ENCODE assay signal across 7 cellular contexts in the genomic region with DNA sequence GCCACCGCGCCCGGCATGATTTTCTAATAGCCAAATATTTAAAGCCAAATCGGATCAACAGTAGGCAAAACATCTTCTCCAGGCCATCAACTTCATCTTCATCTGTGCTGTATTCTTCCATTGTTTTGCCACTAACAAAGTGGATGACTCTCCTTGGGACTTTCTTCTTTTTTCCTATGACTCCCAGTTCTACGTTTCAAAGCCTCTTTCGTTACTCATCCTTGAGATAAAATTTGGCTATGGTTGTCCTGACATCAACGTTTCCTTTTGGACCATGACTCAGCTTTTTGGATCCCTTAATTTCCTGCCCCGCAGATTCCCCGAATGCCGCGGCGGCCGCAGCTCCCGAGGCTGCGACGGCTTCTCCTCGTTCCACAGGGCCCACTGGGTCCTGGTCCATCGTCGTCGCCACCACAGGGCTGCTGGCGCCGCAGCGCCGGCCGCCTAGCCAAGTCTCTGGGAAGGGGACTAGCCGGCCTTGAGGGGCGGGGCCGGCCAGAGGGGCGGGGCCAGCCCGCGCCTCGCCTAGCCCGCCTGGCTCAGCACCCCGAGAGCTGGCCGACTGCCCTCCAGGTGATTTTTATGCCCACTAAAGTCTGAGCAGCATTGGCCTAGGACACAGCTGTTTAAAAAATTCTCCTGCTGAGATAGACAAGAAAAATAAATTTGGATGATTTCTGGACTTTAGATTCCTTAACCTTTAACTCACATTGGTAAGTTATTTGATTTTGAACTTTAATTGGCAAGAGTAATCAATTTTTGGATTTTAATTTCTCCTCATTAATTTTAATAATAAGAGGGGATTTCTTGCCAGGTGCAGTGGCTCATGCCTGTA.
DNase-seq lines count a peak whose midpoint lies in the region; ATAC-seq, FAIRE-seq and TF ChIP-seq lines count a peak whose summit lies in the region.

No MANE protein-coding gene starts in this region.

- no peaks in the 10 kb centered on the region for H3K27me3 ChIP-seq in small intestine (ENCODE audit: control insufficient read depth in 2 of 2, insufficient read depth in 2 of 2, low read length in 2 of 2)

- H3K4me1 ChIP-seq in small intestine (ENCODE audit: control insufficient read depth in 2 of 2, insufficient read depth in 1 of 2, low read depth in 1 of 2, low read length in 1 of 2) = no peaks in the 10 kb centered on the region

- H3K36me3 ChIP-seq in small intestine (ENCODE audit: control insufficient read depth in 2 of 2, insufficient read depth in 2 of 2, low read length in 2 of 2) = no peaks in the 10 kb centered on the region

- FAIRE-seq in GM18507 (lab: Jason Lieb, UNC) = peak; percentile 54
- FAIRE-seq in small intestine (lab: Jason Lieb, UNC) = no peak

- TF ChIP-seq CTCF in coronary artery (IDR thresholded peaks at IDR 0.05) = no peak

- DNase-seq in GM18507 (ENCODE audit: extremely low spot score, insufficient read length, low read depth) (no peak), SW 1271 (lab: John Stamatoyannopoulos, UW) (peak; percentile 44 to 86), coronary artery (ENCODE audit: low spot score) (peak; percentile 91), kidney glomerular epithelial cell (lab: John Stamatoyannopoulos, UW) (peak; percentile 71), small intestine (peak; percentile 53), NCI-H2081 (lab: John Stamatoyannopoulos, UW) (no peak)

- WGBS in small intestine, 3 donors = 12 to 15% (median 13%) methylated on average over 35 of the region's 35 CpGs

- peak; percentile 46 for ATAC-seq in HG03175 (IDR thresholded peaks at IDR 0.05; ENCODE audit: unreplicated experiment)

- H3K4me3 ChIP-seq in coronary artery (peak overlapping the region; percentile 64), small intestine (ENCODE audit: low read depth in 1 of 2, low read length in 2 of 2) (peak overlapping the region in 1 of 2 donors; percentile 32)

- H3K9me3 ChIP-seq in small intestine (ENCODE audit: control insufficient read depth, low read depth) = no peaks in the 10 kb centered on the region

- H3K27ac ChIP-seq in coronary artery = peak overlapping the region; percentile 47 to 80
- H3K27ac ChIP-seq in small intestine (ENCODE audit: low read depth in 1 of 2, low read length in 1 of 2) = peak overlapping the region in 1 of 2 donors; percentile 76

Comparison
In these comparisons a context has a peak if more than half of its experiments do, and no peak if none do; other contexts are left out.
1. DNase-seq: peak in SW 1271 (2 of 2), coronary artery (single experiment), kidney glomerular epithelial cell (single experiment) and small intestine (single experiment); none in GM18507 (single experiment) and NCI-H2081 (0 of 2).